1 cellular context compared by ENCODE assay signal in the genomic region with DNA sequence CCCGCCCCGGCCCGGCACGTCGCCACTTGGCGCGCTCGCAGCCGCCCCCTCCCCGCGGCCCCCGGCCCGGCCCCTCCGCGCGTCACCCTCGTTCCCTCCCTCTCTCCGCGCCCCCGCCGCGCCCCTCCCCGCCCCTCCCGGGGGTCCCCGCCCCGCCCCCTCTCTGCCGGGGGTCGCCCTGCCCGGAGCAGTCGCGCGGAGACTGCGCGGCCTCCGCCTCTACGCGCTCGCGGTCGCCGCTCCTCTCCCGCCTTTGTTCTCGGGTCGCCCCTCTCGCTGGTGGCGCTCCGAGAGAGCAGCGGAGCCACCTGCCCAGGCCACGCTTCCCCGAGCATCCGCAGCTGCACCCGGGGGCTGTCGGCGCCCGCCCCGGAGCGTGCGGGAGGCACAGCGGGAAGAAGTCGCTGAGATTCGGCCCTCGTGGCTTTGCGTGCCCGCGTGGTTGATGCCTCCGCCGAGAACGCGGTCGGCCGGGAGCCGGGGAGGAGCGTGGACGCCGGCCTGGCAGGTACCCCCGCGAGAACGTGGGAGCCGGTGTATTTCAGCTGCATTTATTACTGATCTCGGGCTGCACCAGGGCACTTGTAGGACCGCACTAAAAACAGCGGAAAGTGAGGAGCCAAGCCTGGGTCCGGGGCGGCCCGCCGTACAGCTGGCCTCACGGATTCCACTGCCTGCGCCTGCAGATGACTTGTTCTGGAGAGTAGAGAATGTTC.
TF ChIP-seq lines count a peak whose summit lies in the region.

No MANE protein-coding gene starts in this region.

TF ChIP-seq in HepG2, 621 proteins besides CTCF, POLR2A, EP300 and RAD21 (continued from another document and continues in another):
- peak; percentile 79 for TF ChIP-seq MED13 (CRISPR knock-in tag; IDR thresholded peaks at IDR 0.05)
- TF ChIP-seq, protein P1, sequence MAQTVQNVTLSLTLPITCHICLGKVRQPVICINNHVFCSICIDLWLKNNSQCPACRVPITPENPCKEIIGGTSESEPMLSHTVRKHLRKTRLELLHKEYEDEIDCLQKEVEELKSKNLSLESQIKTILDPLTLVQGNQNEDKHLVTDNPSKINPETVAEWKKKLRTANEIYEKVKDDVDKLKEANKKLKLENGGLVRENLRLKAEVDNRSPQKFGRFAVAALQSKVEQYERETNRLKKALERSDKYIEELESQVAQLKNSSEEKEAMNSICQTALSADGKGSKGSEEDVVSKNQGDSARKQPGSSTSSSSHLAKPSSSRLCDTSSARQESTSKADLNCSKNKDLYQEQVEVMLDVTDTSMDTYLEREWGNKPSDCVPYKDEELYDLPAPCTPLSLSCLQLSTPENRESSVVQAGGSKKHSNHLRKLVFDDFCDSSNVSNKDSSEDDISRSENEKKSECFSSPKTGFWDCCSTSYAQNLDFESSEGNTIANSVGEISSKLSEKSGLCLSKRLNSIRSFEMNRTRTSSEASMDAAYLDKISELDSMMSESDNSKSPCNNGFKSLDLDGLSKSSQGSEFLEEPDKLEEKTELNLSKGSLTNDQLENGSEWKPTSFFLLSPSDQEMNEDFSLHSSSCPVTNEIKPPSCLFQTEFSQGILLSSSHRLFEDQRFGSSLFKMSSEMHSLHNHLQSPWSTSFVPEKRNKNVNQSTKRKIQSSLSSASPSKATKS (CRISPR knock-in tag; IDR thresholded peaks at IDR 0.05): no peak
- 0 out of 2 replicates have a peak, but pooled peaks have one; percentile 3 for TF ChIP-seq CEBPG (CRISPR knock-in tag; IDR thresholded peaks at IDR 0.05)
- TF ChIP-seq BCL6 (CRISPR knock-in tag; IDR thresholded peaks at IDR 0.05): peak; percentile 50
- TF ChIP-seq ZNF546 (CRISPR knock-in tag; conservative IDR thresholded peaks at IDR 0.05): peak; percentile 96
- TF ChIP-seq ZNF598 (CRISPR knock-in tag; IDR thresholded peaks at IDR 0.05; ENCODE audit: borderline replicate concordance): peak; percentile 97; the same call in 1 of the 2 replicates
- peak; percentile 7 for TF ChIP-seq RBM22 (optimal IDR thresholded peaks at IDR 0.05; ENCODE audit: low read length)
- no peak for TF ChIP-seq ZNF644 (CRISPR knock-in tag; IDR thresholded peaks at IDR 0.05; ENCODE audit: low read depth)
- TF ChIP-seq, protein P2, sequence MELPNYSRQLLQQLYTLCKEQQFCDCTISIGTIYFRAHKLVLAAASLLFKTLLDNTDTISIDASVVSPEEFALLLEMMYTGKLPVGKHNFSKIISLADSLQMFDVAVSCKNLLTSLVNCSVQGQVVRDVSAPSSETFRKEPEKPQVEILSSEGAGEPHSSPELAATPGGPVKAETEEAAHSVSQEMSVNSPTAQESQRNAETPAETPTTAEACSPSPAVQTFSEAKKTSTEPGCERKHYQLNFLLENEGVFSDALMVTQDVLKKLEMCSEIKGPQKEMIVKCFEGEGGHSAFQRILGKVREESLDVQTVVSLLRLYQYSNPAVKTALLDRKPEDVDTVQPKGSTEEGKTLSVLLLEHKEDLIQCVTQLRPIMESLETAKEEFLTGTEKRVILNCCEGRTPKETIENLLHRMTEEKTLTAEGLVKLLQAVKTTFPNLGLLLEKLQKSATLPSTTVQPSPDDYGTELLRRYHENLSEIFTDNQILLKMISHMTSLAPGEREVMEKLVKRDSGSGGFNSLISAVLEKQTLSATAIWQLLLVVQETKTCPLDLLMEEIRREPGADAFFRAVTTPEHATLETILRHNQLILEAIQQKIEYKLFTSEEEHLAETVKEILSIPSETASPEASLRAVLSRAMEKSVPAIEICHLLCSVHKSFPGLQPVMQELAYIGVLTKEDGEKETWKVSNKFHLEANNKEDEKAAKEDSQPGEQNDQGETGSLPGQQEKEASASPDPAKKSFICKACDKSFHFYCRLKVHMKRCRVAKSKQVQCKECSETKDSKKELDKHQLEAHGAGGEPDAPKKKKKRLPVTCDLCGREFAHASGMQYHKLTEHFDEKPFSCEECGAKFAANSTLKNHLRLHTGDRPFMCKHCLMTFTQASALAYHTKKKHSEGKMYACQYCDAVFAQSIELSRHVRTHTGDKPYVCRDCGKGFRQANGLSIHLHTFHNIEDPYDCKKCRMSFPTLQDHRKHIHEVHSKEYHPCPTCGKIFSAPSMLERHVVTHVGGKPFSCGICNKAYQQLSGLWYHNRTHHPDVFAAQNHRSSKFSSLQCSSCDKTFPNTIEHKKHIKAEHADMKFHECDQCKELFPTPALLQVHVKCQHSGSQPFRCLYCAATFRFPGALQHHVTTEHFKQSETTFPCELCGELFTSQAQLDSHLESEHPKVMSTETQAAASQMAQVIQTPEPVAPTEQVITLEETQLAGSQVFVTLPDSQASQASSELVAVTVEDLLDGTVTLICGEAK (IDR thresholded peaks at IDR 0.05): no peak
- TF ChIP-seq, protein P2 (CRISPR knock-in tag; IDR thresholded peaks at IDR 0.05): peak; percentile 85
- TF ChIP-seq ELF1 (CRISPR knock-in tag; IDR thresholded peaks at IDR 0.05): peak; percentile 58; the same call in 1 of the 2 replicates
- peak; percentile 67; the same call in 1 of the 2 replicates for TF ChIP-seq JDP2 (CRISPR knock-in tag; IDR thresholded peaks at IDR 0.05; ENCODE audit: borderline replicate concordance)
- TF ChIP-seq, protein P3, sequence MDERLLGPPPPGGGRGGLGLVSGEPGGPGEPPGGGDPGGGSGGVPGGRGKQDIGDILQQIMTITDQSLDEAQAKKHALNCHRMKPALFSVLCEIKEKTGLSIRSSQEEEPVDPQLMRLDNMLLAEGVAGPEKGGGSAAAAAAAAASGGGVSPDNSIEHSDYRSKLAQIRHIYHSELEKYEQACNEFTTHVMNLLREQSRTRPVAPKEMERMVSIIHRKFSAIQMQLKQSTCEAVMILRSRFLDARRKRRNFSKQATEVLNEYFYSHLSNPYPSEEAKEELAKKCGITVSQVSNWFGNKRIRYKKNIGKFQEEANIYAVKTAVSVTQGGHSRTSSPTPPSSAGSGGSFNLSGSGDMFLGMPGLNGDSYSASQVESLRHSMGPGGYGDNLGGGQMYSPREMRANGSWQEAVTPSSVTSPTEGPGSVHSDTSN (CRISPR knock-in tag; IDR thresholded peaks at IDR 0.05): no peak
- TF ChIP-seq ETV6 (CRISPR knock-in tag; conservative IDR thresholded peaks at IDR 0.05): peak; percentile 97
- TF ChIP-seq CCAR2 (optimal IDR thresholded peaks at IDR 0.05; ENCODE audit: low read depth, low read length): no peak
- peak; percentile 83; the same call in 1 of the 2 replicates for TF ChIP-seq YEATS4 (CRISPR knock-in tag; IDR thresholded peaks at IDR 0.05; ENCODE audit: borderline replicate concordance)
- peak; percentile 56; the same call in 1 of the 2 replicates for TF ChIP-seq MTA1 (CRISPR knock-in tag; IDR thresholded peaks at IDR 0.05; ENCODE audit: borderline replicate concordance)
- no peak for TF ChIP-seq ONECUT2 (CRISPR knock-in tag; IDR thresholded peaks at IDR 0.05)
- TF ChIP-seq, protein P4, sequence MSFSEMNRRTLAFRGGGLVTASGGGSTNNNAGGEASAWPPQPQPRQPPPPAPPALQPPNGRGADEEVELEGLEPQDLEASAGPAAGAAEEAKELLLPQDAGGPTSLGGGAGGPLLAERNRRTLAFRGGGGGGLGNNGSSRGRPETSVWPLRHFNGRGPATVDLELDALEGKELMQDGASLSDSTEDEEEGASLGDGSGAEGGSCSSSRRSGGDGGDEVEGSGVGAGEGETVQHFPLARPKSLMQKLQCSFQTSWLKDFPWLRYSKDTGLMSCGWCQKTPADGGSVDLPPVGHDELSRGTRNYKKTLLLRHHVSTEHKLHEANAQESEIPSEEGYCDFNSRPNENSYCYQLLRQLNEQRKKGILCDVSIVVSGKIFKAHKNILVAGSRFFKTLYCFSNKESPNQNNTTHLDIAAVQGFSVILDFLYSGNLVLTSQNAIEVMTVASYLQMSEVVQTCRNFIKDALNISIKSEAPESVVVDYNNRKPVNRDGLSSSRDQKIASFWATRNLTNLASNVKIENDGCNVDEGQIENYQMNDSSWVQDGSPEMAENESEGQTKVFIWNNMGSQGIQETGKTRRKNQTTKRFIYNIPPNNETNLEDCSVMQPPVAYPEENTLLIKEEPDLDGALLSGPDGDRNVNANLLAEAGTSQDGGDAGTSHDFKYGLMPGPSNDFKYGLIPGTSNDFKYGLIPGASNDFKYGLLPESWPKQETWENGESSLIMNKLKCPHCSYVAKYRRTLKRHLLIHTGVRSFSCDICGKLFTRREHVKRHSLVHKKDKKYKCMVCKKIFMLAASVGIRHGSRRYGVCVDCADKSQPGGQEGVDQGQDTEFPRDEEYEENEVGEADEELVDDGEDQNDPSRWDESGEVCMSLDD (CRISPR knock-in tag; IDR thresholded peaks at IDR 0.05; ENCODE audit: borderline replicate concordance): no peak; the same call in 1 of the 2 replicates
- TF ChIP-seq FOXO1 (CRISPR knock-in tag; IDR thresholded peaks at IDR 0.05): peak; percentile 74; the same call in 1 of the 2 replicates
- peak; percentile 49; the same call in 1 of the 2 replicates for TF ChIP-seq PCBP1 (IDR thresholded peaks at IDR 0.05; ENCODE audit: borderline replicate concordance, low read depth, low read length)
- TF ChIP-seq TGIF2 (CRISPR knock-in tag; IDR thresholded peaks at IDR 0.05): no peak
- peak; percentile 73 for TF ChIP-seq ZNF777 (CRISPR knock-in tag; IDR thresholded peaks at IDR 0.05)
- TF ChIP-seq ISL2 (CRISPR knock-in tag; IDR thresholded peaks at IDR 0.05): peak; percentile 69; the same call in 1 of the 2 replicates
- no peak for TF ChIP-seq MED1 (CRISPR knock-in tag; IDR thresholded peaks at IDR 0.05)
- TF ChIP-seq, protein P5, sequence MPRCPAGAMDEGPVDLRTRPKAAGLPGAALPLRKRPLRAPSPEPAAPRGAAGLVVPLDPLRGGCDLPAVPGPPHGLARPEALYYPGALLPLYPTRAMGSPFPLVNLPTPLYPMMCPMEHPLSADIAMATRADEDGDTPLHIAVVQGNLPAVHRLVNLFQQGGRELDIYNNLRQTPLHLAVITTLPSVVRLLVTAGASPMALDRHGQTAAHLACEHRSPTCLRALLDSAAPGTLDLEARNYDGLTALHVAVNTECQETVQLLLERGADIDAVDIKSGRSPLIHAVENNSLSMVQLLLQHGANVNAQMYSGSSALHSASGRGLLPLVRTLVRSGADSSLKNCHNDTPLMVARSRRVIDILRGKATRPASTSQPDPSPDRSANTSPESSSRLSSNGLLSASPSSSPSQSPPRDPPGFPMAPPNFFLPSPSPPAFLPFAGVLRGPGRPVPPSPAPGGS (CRISPR knock-in tag; IDR thresholded peaks at IDR 0.05): peak; percentile 94; the same call in 1 of the 2 replicates
- TF ChIP-seq IKZF4 (CRISPR knock-in tag; IDR thresholded peaks at IDR 0.05; ENCODE audit: borderline replicate concordance, low read depth, not compliant biosample characterization): peak; percentile 55
- TF ChIP-seq, protein P6, sequence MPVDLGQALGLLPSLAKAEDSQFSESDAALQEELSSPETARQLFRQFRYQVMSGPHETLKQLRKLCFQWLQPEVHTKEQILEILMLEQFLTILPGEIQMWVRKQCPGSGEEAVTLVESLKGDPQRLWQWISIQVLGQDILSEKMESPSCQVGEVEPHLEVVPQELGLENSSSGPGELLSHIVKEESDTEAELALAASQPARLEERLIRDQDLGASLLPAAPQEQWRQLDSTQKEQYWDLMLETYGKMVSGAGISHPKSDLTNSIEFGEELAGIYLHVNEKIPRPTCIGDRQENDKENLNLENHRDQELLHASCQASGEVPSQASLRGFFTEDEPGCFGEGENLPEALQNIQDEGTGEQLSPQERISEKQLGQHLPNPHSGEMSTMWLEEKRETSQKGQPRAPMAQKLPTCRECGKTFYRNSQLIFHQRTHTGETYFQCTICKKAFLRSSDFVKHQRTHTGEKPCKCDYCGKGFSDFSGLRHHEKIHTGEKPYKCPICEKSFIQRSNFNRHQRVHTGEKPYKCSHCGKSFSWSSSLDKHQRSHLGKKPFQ (CRISPR knock-in tag; IDR thresholded peaks at IDR 0.05; ENCODE audit: insufficient replicate concordance): peak; percentile 53
- TF ChIP-seq, protein P7, sequence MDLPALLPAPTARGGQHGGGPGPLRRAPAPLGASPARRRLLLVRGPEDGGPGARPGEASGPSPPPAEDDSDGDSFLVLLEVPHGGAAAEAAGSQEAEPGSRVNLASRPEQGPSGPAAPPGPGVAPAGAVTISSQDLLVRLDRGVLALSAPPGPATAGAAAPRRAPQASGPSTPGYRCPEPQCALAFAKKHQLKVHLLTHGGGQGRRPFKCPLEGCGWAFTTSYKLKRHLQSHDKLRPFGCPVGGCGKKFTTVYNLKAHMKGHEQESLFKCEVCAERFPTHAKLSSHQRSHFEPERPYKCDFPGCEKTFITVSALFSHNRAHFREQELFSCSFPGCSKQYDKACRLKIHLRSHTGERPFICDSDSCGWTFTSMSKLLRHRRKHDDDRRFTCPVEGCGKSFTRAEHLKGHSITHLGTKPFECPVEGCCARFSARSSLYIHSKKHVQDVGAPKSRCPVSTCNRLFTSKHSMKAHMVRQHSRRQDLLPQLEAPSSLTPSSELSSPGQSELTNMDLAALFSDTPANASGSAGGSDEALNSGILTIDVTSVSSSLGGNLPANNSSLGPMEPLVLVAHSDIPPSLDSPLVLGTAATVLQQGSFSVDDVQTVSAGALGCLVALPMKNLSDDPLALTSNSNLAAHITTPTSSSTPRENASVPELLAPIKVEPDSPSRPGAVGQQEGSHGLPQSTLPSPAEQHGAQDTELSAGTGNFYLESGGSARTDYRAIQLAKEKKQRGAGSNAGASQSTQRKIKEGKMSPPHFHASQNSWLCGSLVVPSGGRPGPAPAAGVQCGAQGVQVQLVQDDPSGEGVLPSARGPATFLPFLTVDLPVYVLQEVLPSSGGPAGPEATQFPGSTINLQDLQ (CRISPR knock-in tag; IDR thresholded peaks at IDR 0.05): 0 out of 2 replicates have a peak, but pooled peaks have one; percentile 57
- no peak for TF ChIP-seq ZSCAN12 (CRISPR knock-in tag; IDR thresholded peaks at IDR 0.05)
- peak; percentile 78 for TF ChIP-seq ZFYVE20 (CRISPR knock-in tag; IDR thresholded peaks at IDR 0.05; ENCODE audit: borderline replicate concordance, low read depth)
